1 cellular context compared by ENCODE assay signal in the genomic region with DNA sequence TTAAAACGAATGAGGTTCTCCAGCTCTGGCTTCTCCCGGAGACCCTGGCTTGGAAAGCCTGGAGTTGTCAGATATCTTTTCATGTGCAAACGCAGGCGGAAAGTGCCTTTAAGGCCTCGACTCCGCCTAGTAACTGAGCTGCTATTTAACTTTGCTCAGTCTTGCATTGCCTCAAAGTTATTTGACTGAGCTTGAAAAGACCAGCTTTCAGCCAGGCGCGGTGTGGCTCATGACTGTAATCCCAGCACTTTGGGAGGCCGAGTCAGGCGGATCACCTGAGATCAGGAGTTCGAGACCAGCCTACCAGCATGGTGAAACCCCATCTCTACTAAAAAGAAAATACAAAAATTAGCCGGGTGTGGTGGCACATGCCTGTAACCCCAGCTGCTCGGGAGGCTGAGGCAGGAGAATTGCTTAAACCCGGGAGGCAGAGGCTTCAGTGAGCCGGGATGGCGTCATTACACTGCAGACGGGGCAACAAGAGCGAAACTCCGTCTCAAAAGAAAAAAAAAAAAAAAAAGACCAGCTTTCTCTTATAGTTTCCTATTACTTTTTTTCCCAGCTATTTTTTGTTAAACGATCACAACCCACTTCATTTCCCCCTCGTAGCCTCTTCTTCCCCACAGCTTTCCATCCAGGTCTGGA.
TF ChIP-seq lines count a peak whose summit lies in the region.

No MANE protein-coding gene starts in this region.

TF ChIP-seq in HepG2, 621 proteins besides CTCF, POLR2A, EP300 and RAD21 (continued from another document and continues in another):
- TF ChIP-seq ZFP1 (CRISPR knock-in tag; IDR thresholded peaks at IDR 0.05): no peak
- 0 out of 2 replicates have a peak, but pooled peaks have one; percentile 43 for TF ChIP-seq AHR (CRISPR knock-in tag; IDR thresholded peaks at IDR 0.05)
- TF ChIP-seq ZNF224 (CRISPR knock-in tag; IDR thresholded peaks at IDR 0.05): no peak
- no peak for TF ChIP-seq RFX5 (IDR thresholded peaks at IDR 0.05; ENCODE audit: low read depth, low read length)
- no peak for TF ChIP-seq ESRRA (CRISPR knock-in tag; IDR thresholded peaks at IDR 0.05; ENCODE audit: low read depth)
- TF ChIP-seq KLF15 (CRISPR knock-in tag; IDR thresholded peaks at IDR 0.05; ENCODE audit: borderline replicate concordance): no peak
- no peak for TF ChIP-seq ZNF619 (CRISPR knock-in tag; IDR thresholded peaks at IDR 0.05)
- no peak for TF ChIP-seq CHD2 (IDR thresholded peaks at IDR 0.05; ENCODE audit: low read depth, low read length)
- TF ChIP-seq, protein P1, sequence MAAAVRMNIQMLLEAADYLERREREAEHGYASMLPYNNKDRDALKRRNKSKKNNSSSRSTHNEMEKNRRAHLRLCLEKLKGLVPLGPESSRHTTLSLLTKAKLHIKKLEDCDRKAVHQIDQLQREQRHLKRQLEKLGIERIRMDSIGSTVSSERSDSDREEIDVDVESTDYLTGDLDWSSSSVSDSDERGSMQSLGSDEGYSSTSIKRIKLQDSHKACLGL (CRISPR knock-in tag; IDR thresholded peaks at IDR 0.05): no peak
- TF ChIP-seq, protein P2, sequence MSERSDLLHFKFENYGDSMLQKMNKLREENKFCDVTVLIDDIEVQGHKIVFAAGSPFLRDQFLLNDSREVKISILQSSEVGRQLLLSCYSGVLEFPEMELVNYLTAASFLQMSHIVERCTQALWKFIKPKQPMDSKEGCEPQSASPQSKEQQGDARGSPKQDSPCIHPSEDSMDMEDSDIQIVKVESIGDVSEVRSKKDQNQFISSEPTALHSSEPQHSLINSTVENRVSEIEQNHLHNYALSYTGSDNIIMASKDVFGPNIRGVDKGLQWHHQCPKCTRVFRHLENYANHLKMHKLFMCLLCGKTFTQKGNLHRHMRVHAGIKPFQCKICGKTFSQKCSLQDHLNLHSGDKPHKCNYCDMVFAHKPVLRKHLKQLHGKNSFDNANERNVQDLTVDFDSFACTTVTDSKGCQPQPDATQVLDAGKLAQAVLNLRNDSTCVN (CRISPR knock-in tag; IDR thresholded peaks at IDR 0.05; ENCODE audit: borderline replicate concordance): 0 out of 2 replicates have a peak, but pooled peaks have one; percentile 36
- TF ChIP-seq PAWR (CRISPR knock-in tag; IDR thresholded peaks at IDR 0.05; ENCODE audit: borderline replicate concordance): no peak
- peak; percentile 88 for TF ChIP-seq ADNP (CRISPR knock-in tag; IDR thresholded peaks at IDR 0.05)
- peak; percentile 68 for TF ChIP-seq SAP130 (CRISPR knock-in tag; IDR thresholded peaks at IDR 0.05; ENCODE audit: low read depth)
- TF ChIP-seq, protein P3, sequence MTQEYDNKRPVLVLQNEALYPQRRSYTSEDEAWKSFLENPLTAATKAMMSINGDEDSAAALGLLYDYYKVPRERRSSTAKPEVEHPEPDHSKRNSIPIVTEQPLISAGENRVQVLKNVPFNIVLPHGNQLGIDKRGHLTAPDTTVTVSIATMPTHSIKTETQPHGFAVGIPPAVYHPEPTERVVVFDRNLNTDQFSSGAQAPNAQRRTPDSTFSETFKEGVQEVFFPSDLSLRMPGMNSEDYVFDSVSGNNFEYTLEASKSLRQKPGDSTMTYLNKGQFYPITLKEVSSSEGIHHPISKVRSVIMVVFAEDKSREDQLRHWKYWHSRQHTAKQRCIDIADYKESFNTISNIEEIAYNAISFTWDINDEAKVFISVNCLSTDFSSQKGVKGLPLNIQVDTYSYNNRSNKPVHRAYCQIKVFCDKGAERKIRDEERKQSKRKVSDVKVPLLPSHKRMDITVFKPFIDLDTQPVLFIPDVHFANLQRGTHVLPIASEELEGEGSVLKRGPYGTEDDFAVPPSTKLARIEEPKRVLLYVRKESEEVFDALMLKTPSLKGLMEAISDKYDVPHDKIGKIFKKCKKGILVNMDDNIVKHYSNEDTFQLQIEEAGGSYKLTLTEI (CRISPR knock-in tag; conservative IDR thresholded peaks at IDR 0.05): no peak
- TF ChIP-seq TP53 (CRISPR knock-in tag; conservative IDR thresholded peaks at IDR 0.05): no peak
- TF ChIP-seq, protein P4, sequence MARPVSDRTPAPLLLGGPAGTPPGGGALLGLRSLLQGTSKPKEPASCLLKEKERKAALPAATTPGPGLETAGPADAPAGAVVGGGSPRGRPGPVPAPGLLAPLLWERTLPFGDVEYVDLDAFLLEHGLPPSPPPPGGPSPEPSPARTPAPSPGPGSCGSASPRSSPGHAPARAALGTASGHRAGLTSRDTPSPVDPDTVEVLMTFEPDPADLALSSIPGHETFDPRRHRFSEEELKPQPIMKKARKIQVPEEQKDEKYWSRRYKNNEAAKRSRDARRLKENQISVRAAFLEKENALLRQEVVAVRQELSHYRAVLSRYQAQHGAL (CRISPR knock-in tag; IDR thresholded peaks at IDR 0.05; ENCODE audit: not compliant biosample characterization): no peak
- TF ChIP-seq, protein P5, sequence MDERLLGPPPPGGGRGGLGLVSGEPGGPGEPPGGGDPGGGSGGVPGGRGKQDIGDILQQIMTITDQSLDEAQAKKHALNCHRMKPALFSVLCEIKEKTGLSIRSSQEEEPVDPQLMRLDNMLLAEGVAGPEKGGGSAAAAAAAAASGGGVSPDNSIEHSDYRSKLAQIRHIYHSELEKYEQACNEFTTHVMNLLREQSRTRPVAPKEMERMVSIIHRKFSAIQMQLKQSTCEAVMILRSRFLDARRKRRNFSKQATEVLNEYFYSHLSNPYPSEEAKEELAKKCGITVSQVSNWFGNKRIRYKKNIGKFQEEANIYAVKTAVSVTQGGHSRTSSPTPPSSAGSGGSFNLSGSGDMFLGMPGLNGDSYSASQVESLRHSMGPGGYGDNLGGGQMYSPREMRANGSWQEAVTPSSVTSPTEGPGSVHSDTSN (CRISPR knock-in tag; IDR thresholded peaks at IDR 0.05): no peak
- TF ChIP-seq, protein P6, sequence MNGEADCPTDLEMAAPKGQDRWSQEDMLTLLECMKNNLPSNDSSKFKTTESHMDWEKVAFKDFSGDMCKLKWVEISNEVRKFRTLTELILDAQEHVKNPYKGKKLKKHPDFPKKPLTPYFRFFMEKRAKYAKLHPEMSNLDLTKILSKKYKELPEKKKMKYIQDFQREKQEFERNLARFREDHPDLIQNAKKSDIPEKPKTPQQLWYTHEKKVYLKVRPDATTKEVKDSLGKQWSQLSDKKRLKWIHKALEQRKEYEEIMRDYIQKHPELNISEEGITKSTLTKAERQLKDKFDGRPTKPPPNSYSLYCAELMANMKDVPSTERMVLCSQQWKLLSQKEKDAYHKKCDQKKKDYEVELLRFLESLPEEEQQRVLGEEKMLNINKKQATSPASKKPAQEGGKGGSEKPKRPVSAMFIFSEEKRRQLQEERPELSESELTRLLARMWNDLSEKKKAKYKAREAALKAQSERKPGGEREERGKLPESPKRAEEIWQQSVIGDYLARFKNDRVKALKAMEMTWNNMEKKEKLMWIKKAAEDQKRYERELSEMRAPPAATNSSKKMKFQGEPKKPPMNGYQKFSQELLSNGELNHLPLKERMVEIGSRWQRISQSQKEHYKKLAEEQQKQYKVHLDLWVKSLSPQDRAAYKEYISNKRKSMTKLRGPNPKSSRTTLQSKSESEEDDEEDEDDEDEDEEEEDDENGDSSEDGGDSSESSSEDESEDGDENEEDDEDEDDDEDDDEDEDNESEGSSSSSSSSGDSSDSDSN (CRISPR knock-in tag; IDR thresholded peaks at IDR 0.05): peak; percentile 48; the same call in 1 of the 2 replicates
- peak; percentile 59; the same call in 1 of the 2 replicates for TF ChIP-seq ZNF614 (CRISPR knock-in tag; IDR thresholded peaks at IDR 0.05; ENCODE audit: borderline replicate concordance)
- no peak for TF ChIP-seq PHF20 (CRISPR knock-in tag; IDR thresholded peaks at IDR 0.05)
- TF ChIP-seq ZNF563 (CRISPR knock-in tag; IDR thresholded peaks at IDR 0.05): 0 out of 2 replicates have a peak, but pooled peaks have one; percentile 27
- TF ChIP-seq PITX1 (CRISPR knock-in tag; IDR thresholded peaks at IDR 0.05): 0 out of 2 replicates have a peak, but pooled peaks have one; percentile 14
- 0 out of 2 replicates have a peak, but pooled peaks have one; percentile 16 for TF ChIP-seq HMG20B (CRISPR knock-in tag; conservative IDR thresholded peaks at IDR 0.05)
- TF ChIP-seq FOXP1 (IDR thresholded peaks at IDR 0.05): no peak
- TF ChIP-seq FOXP1 (CRISPR knock-in tag; IDR thresholded peaks at IDR 0.05): no peak
- TF ChIP-seq, protein P7, sequence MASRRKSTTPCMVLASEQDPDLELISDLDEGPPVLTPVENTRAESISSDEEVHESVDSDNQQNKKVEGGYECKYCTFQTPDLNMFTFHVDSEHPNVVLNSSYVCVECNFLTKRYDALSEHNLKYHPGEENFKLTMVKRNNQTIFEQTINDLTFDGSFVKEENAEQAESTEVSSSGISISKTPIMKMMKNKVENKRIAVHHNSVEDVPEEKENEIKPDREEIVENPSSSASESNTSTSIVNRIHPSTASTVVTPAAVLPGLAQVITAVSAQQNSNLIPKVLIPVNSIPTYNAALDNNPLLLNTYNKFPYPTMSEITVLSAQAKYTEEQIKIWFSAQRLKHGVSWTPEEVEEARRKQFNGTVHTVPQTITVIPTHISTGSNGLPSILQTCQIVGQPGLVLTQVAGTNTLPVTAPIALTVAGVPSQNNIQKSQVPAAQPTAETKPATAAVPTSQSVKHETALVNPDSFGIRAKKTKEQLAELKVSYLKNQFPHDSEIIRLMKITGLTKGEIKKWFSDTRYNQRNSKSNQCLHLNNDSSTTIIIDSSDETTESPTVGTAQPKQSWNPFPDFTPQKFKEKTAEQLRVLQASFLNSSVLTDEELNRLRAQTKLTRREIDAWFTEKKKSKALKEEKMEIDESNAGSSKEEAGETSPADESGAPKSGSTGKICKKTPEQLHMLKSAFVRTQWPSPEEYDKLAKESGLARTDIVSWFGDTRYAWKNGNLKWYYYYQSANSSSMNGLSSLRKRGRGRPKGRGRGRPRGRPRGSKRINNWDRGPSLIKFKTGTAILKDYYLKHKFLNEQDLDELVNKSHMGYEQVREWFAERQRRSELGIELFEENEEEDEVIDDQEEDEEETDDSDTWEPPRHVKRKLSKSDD (CRISPR knock-in tag; IDR thresholded peaks at IDR 0.05; ENCODE audit: low read depth): no peak
- no peak for TF ChIP-seq KAT2B (IDR thresholded peaks at IDR 0.05; ENCODE audit: borderline replicate concordance, low read depth, low read length)
- TF ChIP-seq NCOA5 (CRISPR knock-in tag; IDR thresholded peaks at IDR 0.05): no peak
- TF ChIP-seq, protein P8, sequence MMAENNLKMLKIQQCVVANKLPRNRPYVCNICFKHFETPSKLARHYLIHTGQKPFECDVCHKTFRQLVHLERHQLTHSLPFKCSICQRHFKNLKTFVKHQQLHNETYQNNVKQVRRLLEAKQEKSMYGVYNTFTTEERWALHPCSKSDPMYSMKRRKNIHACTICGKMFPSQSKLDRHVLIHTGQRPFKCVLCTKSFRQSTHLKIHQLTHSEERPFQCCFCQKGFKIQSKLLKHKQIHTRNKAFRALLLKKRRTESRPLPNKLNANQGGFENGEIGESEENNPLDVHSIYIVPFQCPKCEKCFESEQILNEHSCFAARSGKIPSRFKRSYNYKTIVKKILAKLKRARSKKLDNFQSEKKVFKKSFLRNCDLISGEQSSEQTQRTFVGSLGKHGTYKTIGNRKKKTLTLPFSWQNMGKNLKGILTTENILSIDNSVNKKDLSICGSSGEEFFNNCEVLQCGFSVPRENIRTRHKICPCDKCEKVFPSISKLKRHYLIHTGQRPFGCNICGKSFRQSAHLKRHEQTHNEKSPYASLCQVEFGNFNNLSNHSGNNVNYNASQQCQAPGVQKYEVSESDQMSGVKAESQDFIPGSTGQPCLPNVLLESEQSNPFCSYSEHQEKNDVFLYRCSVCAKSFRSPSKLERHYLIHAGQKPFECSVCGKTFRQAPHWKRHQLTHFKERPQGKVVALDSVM (CRISPR knock-in tag; IDR thresholded peaks at IDR 0.05): peak; percentile 55; the same call in 1 of the 2 replicates
- TF ChIP-seq, protein P9, sequence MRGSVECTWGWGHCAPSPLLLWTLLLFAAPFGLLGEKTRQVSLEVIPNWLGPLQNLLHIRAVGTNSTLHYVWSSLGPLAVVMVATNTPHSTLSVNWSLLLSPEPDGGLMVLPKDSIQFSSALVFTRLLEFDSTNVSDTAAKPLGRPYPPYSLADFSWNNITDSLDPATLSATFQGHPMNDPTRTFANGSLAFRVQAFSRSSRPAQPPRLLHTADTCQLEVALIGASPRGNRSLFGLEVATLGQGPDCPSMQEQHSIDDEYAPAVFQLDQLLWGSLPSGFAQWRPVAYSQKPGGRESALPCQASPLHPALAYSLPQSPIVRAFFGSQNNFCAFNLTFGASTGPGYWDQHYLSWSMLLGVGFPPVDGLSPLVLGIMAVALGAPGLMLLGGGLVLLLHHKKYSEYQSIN (CRISPR knock-in tag; IDR thresholded peaks at IDR 0.05; ENCODE audit: borderline replicate concordance): no peak
- no peak for TF ChIP-seq NFIC (IDR thresholded peaks at IDR 0.05; ENCODE audit: low read length)
- TF ChIP-seq ELF3 (CRISPR knock-in tag; IDR thresholded peaks at IDR 0.05): peak; percentile 41
- TF ChIP-seq FLYWCH1 (CRISPR knock-in tag; IDR thresholded peaks at IDR 0.05): no peak
- no peak for TF ChIP-seq U2AF1 (optimal IDR thresholded peaks at IDR 0.05; ENCODE audit: low read depth, low read length)
- TF ChIP-seq TOE1 (CRISPR knock-in tag; IDR thresholded peaks at IDR 0.05): 0 out of 2 replicates have a peak, but pooled peaks have one; percentile 63
- no peak for TF ChIP-seq MAFG (CRISPR knock-in tag; IDR thresholded peaks at IDR 0.05)
- TF ChIP-seq ZNF567 (CRISPR knock-in tag; IDR thresholded peaks at IDR 0.05; ENCODE audit: borderline replicate concordance): no peak
- TF ChIP-seq ZNF569 (CRISPR knock-in tag; IDR thresholded peaks at IDR 0.05; ENCODE audit: borderline replicate concordance): no peak
- TF ChIP-seq RAD51 (IDR thresholded peaks at IDR 0.05; ENCODE audit: borderline replicate concordance): no peak
- 0 out of 2 replicates have a peak, but pooled peaks have one; percentile 54 for TF ChIP-seq TMF1 (CRISPR knock-in tag; IDR thresholded peaks at IDR 0.05; ENCODE audit: low read depth)
- no peak for TF ChIP-seq ATAD3A (CRISPR knock-in tag; IDR thresholded peaks at IDR 0.05)
- no peak for TF ChIP-seq ZNF143 (CRISPR knock-in tag; IDR thresholded peaks at IDR 0.05)
- TF ChIP-seq KDM2A (CRISPR knock-in tag; IDR thresholded peaks at IDR 0.05; ENCODE audit: borderline replicate concordance, low read depth): no peak; the same call in 1 of the 2 replicates
- TF ChIP-seq, protein P10, sequence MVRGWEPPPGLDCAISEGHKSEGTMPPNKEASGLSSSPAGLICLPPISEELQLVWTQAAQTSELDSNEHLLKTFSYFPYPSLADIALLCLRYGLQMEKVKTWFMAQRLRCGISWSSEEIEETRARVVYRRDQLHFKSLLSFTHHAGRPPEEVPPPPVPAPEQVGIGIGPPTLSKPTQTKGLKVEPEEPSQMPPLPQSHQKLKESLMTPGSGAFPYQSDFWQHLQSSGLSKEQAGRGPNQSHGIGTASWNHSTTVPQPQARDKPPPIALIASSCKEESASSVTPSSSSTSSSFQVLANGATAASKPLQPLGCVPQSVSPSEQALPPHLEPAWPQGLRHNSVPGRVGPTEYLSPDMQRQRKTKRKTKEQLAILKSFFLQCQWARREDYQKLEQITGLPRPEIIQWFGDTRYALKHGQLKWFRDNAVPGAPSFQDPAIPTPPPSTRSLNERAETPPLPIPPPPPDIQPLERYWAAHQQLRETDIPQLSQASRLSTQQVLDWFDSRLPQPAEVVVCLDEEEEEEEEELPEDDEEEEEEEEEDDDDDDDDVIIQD (CRISPR knock-in tag; IDR thresholded peaks at IDR 0.05; ENCODE audit: low read depth): no peak
- TF ChIP-seq ZIK1 (CRISPR knock-in tag; IDR thresholded peaks at IDR 0.05; ENCODE audit: borderline replicate concordance, low read depth): no peak
- TF ChIP-seq EEA1 (CRISPR knock-in tag; IDR thresholded peaks at IDR 0.05; ENCODE audit: borderline replicate concordance): no peak
- 0 out of 2 replicates have a peak, but pooled peaks have one; percentile 36 for TF ChIP-seq KAT7 (CRISPR knock-in tag; IDR thresholded peaks at IDR 0.05; ENCODE audit: borderline replicate concordance)
